In genomic region chr5:2006971-2007291, GRCh38 we compare ENCODE assay signal across 18 cellular contexts.
A peak's percentile ranks its signal among the peaks of the same experiment; 100 is the strongest.
DNase-seq lines count a peak whose midpoint lies in the region; ATAC-seq and TF ChIP-seq lines count a peak whose summit lies in the region.
"Had no signal": no experiment of that assay in that cellular context is flagged by ENCODE, and none has a peak within 500 bp of the region (broad histone marks: within the 10 kb centered on the region; RNA-seq: fewer than 3 reads in every experiment).

No MANE protein-coding gene starts in this region.

- H3K4me3 ChIP-seq in right atrium auricular region: no peak overlapping the region
- H3K4me3 ChIP-seq in neuronal stem cell (ENCODE audit: low read length in 2 of 2): no peak overlapping the region
- no peak overlapping the region for H3K4me3 ChIP-seq in vagina
- no peak overlapping the region for H3K4me3 ChIP-seq in endodermal cell (ENCODE audit: low read length)
- H3K4me3 ChIP-seq: GM23338 had no signal

- H3K9me3 ChIP-seq in right atrium auricular region: no peaks in the 10 kb centered on the region
- no peaks in the 10 kb centered on the region for H3K9me3 ChIP-seq in neuronal stem cell (replicated peaks in 1 of 2; ENCODE audit: control insufficient read depth in 2 of 2, insufficient read depth in 1 of 2, low read depth in 1 of 2, low read length in 2 of 2)
- H3K9me3 ChIP-seq in vagina: no peaks in the 10 kb centered on the region
- H3K9me3 ChIP-seq in endodermal cell (ENCODE audit: control insufficient read depth, low read length): no peaks in the 10 kb centered on the region
- H3K9me3 ChIP-seq: BE2C, Caco-2 had no signal

- H3K27ac ChIP-seq in right atrium auricular region: peak overlapping the region; percentile 31 to 43
- H3K27ac ChIP-seq in neuronal stem cell (replicated peaks; ENCODE audit: low read length): no peak overlapping the region
- no peak overlapping the region for H3K27ac ChIP-seq in vagina
- H3K27ac ChIP-seq in endodermal cell (ENCODE audit: low read depth, low read length): no peak overlapping the region

- no peaks in the 10 kb centered on the region for H3K27me3 ChIP-seq in right atrium auricular region
- H3K27me3 ChIP-seq in neuronal stem cell (ENCODE audit: control insufficient read depth in 3 of 3, insufficient read depth in 3 of 3, low read depth in 1 of 3, low read length in 3 of 3): peaks cover 0 to 8% (median 0%) of the 10 kb centered on the region in 3 experiments
- no peaks in the 10 kb centered on the region for H3K27me3 ChIP-seq in vagina
- peaks cover 13% of the 10 kb centered on the region for H3K27me3 ChIP-seq in endodermal cell (ENCODE audit: control insufficient read depth, insufficient read depth, low read length, poor library complexity, severe bottlenecking)

- no peak for TF ChIP-seq POLR2A in vagina (IDR thresholded peaks at IDR 0.05)

- peak overlapping the region; percentile 42 for H3K18ac ChIP-seq in neuronal stem cell (ENCODE audit: low read length)

- peaks cover 17% of the 10 kb centered on the region for H3K27me3 Mint-ChIP-seq in endodermal cell (ENCODE audit: insufficient read depth)

- no peak overlapping the region for H2AFZ ChIP-seq in neuronal stem cell (ENCODE audit: low read length)
- H2AFZ ChIP-seq: GM23338 had no signal

- H3K36me3 Mint-ChIP-seq in endodermal cell (ENCODE audit: low read depth): no peaks in the 10 kb centered on the region

- H2BK15ac ChIP-seq in neuronal stem cell (ENCODE audit: low read length): peak overlapping the region; percentile 91

- no peak overlapping the region for H3K27ac Mint-ChIP-seq in endodermal cell
- H3K27ac Mint-ChIP-seq: CD4-positive, alpha-beta T cell; GM23338 had no signal

- WGBS in neuronal stem cell (ENCODE audit: extremely low coverage in 2 of 2, insufficient read length in 2 of 2, insufficient replicate concordance in 1 of 2), 2 donors: no CpG with 5 or more reads among the region's 14 CpGs
- WGBS in endodermal cell (ENCODE audit: insufficient coverage in 1 of 2, insufficient read length in 1 of 2), 2 experiments: 92 to 97% methylated on average over 10 to 14 of the region's 14 CpGs

- H3K4me1 ChIP-seq in right atrium auricular region: peaks cover 0 to 17% of the 10 kb centered on the region in 2 donors
- H3K4me1 ChIP-seq in neuronal stem cell (ENCODE audit: control insufficient read depth in 2 of 2, insufficient read depth in 1 of 2, low read depth in 1 of 2, low read length in 2 of 2): peaks cover 0 to under 1% of the 10 kb centered on the region in 2 donors
- peaks cover 26% of the 10 kb centered on the region for H3K4me1 ChIP-seq in vagina
- no peaks in the 10 kb centered on the region for H3K4me1 ChIP-seq in endodermal cell (ENCODE audit: control insufficient read depth, insufficient read depth, low read length)
- H3K4me1 ChIP-seq: BE2C, Caco-2 had no signal

- no peak overlapping the region for H2BK120ac ChIP-seq in neuronal stem cell (ENCODE audit: low read depth, low read length)

- peak overlapping the region; percentile 89 for H2AK5ac ChIP-seq in neuronal stem cell (ENCODE audit: low read depth, low read length)

- H4K91ac ChIP-seq in neuronal stem cell (ENCODE audit: low read depth, low read length, poor library complexity): no peak overlapping the region

- H3K79me1 ChIP-seq in neuronal stem cell (ENCODE audit: low read depth, low read length): peaks cover 2% of the 10 kb centered on the region

- no peak overlapping the region for H3K4me3 Mint-ChIP-seq in endodermal cell
- H3K4me3 Mint-ChIP-seq: CD4-positive, alpha-beta T cell; GM23338; H9 had no signal

- no peak for DNase-seq in right atrium auricular region (ENCODE audit: low spot score)
- DNase-seq in Right ventricle myocardium inferior (ENCODE audit: missing footprints): no peak
- peak; percentile 51 for DNase-seq in islet precursor cell
- DNase-seq in neuronal stem cell (ENCODE audit: low spot score): no peak
- DNase-seq in vagina (ENCODE audit: extremely low spot score in 2 of 2): peak; percentile 84 to 88
- no peak for DNase-seq in activated effector memory CD4-positive, alpha-beta T cell treated with Interleukin-2 at 50 U/mL for 16 hours
- DNase-seq in DMS53 treated with DMSO at 0.1 percent for 48 hours (lab: John Stamatoyannopoulos, UW; ENCODE audit: unreplicated experiment): no peak
- no peak for DNase-seq in endodermal cell
- DNase-seq: ACHN; BE2C; C1 segment of cervical spinal cord; Caco-2; CD4-positive, alpha-beta T cell; DMS79; GDM1; H9; IMR-90 had no signal

- peak overlapping the region; percentile 82 for H2BK5ac ChIP-seq in neuronal stem cell (ENCODE audit: low read length)

- no peaks in the 10 kb centered on the region for H3K4me1 Mint-ChIP-seq in endodermal cell
- H3K4me1 Mint-ChIP-seq: GM23338 had no signal

- H2BK12ac ChIP-seq in neuronal stem cell (ENCODE audit: low read length): no peak overlapping the region

- H3K4ac ChIP-seq in neuronal stem cell (ENCODE audit: low read length): no peak overlapping the region

- no peak overlapping the region for H4K8ac ChIP-seq in neuronal stem cell (ENCODE audit: low read depth, low read length)

- no peak overlapping the region for H3K23ac ChIP-seq in neuronal stem cell (ENCODE audit: low read depth, low read length, poor library complexity)

- H3K36me3 ChIP-seq in right atrium auricular region: no peaks in the 10 kb centered on the region
- H3K36me3 ChIP-seq in neuronal stem cell (replicated peaks in 1 of 2; ENCODE audit: control insufficient read depth in 2 of 2, insufficient read depth in 2 of 2, low read length in 2 of 2): no peaks in the 10 kb centered on the region
- no peaks in the 10 kb centered on the region for H3K36me3 ChIP-seq in vagina
- no peaks in the 10 kb centered on the region for H3K36me3 ChIP-seq in endodermal cell (ENCODE audit: control insufficient read depth, insufficient read depth, low read length)
- H3K36me3 ChIP-seq: BE2C had no signal

- no peak for ATAC-seq in Right ventricle myocardium inferior

- TF ChIP-seq CTCF in right atrium auricular region (IDR thresholded peaks at IDR 0.05) (no peak), vagina (IDR thresholded peaks at IDR 0.05) (no peak), endodermal cell (conservative IDR thresholded peaks at IDR 0.05) (no peak)

- H3K14ac ChIP-seq in neuronal stem cell (ENCODE audit: low read length): no peak overlapping the region

- H3K4me2 ChIP-seq in neuronal stem cell (ENCODE audit: insufficient read depth, low read length, poor library complexity, severe bottlenecking): no peak overlapping the region
- H3K4me2 ChIP-seq: GM23338 had no signal

- intact Hi-C loops in Right ventricle myocardium inferior (cut with DNase I) (no loop called here), vagina (cut with DNase I) (no loop called here)

- no peaks in the 10 kb centered on the region for H3K9me3 Mint-ChIP-seq in endodermal cell
- H3K9me3 Mint-ChIP-seq: CD4-positive, alpha-beta T cell; GM23338; H9 had no signal

- H3K9ac ChIP-seq in neuronal stem cell (ENCODE audit: low read depth, low read length, poor library complexity) (no peak overlapping the region), endodermal cell (ENCODE audit: extremely low read depth, low read length, poor library complexity, severe bottlenecking) (no peak overlapping the region)

Comparison
In these comparisons a context has a peak if more than half of its experiments do, and no peak if none do; other contexts are left out.
1. DNase-seq: peak in islet precursor cell (single experiment) and vagina (2 of 2); none in right atrium auricular region (single experiment), Right ventricle myocardium inferior (single experiment), neuronal stem cell (single experiment), activated effector memory CD4-positive, alpha-beta T cell treated with Interleukin-2 at 50 U/mL for 16 hours (single experiment), DMS53 treated with DMSO at 0.1 percent for 48 hours (single experiment) and endodermal cell (single experiment).
2. H3K27ac ChIP-seq: peak in right atrium auricular region (2 of 2); none in neuronal stem cell (single experiment), vagina (single experiment) and endodermal cell (single experiment).